16 cellular contexts compared by ENCODE assay signal in genomic region chr6:5338177-5338960, GRCh38.
DNase-seq lines count a peak whose midpoint lies in the region; ATAC-seq and TF ChIP-seq lines count a peak whose summit lies in the region.
"Had no signal": no experiment of that assay in that cellular context is flagged by ENCODE, and none has a peak within 500 bp of the region (broad histone marks: within the 10 kb centered on the region; RNA-seq: fewer than 3 reads in every experiment).

No MANE protein-coding gene starts in this region.

- H3K4me1 Mint-ChIP-seq in activated B cell treated with CpG ODN at 0.5 μM for 24 hours, result peaks cover 44% of the 10 kb centered on the region

- no peak overlapping the region for H3K27ac ChIP-seq in dorsolateral prefrontal cortex
- H3K27ac ChIP-seq: BLaER1 treated with 17β-estradiol and CSF1 and Interleukin-3, amounts not matched to agents 10 nM and 100 nM; coronary artery; SJCRH30; suprapubic skin had no signal

- no peak for TF ChIP-seq POLR2A in GM18505 (IDR thresholded peaks at IDR 0.05; ENCODE audit: borderline replicate concordance, extremely low read depth, insufficient read depth, insufficient read length)

- H3K36me3 Mint-ChIP-seq in activated B cell treated with CpG ODN at 0.5 μM for 24 hours (ENCODE audit: low read depth), result no peaks in the 10 kb centered on the region

- H3K4me3 ChIP-seq in GM12864 (ENCODE audit: low read depth, low read length) (peak overlapping the region; percentile 28), dorsolateral prefrontal cortex (no peak overlapping the region)
- H3K4me3 ChIP-seq: BLaER1 treated with 17β-estradiol and CSF1 and Interleukin-3, amounts not matched to agents 10 nM and 100 nM; coronary artery; SJCRH30; smooth muscle cell; suprapubic skin had no signal

- POLR2A ChIA-PET in activated B cell treated with CpG ODN at 0.5 μM for 24 hours (lab: Charles Lee), result no interaction called here

- H3K4me3 Mint-ChIP-seq in activated B cell treated with CpG ODN at 0.5 μM for 24 hours, result peak overlapping the region; percentile 26

- DNase-seq in GM12864 (ENCODE audit: low read depth) (peak; percentile 57), activated B cell treated with CpG ODN at 0.5 μM for 24 hours (no peak), NCI-H1105 treated with DMSO at 0.1 percent for 48 hours (lab: John Stamatoyannopoulos, UW) (no peak), dorsolateral prefrontal cortex (no peak)
- DNase-seq in stimulated activated CD4-positive, alpha-beta T cell treated with anti-CD3 and anti-CD28 coated beads, Interleukin-1b, Interleukin-23, amount 100 ng/mL, for 48 hours, result no peak
- DNase-seq: activated T-cell treated with anti-CD3 and anti-CD28 coated beads for 4 hours, amniotic stem cell, NCI-H1930, SJCRH30 had no signal

- no peaks in the 10 kb centered on the region for H3K27me3 Mint-ChIP-seq in activated B cell treated with CpG ODN at 0.5 μM for 24 hours

- no peaks in the 10 kb centered on the region for H3K9me3 Mint-ChIP-seq in activated B cell treated with CpG ODN at 0.5 μM for 24 hours

- peak; percentile 58 for ATAC-seq in GM19351 (IDR thresholded peaks at IDR 0.05; ENCODE audit: unreplicated experiment)
- ATAC-seq in HG02870 (IDR thresholded peaks at IDR 0.05; ENCODE audit: unreplicated experiment), result peak; percentile 65
- ATAC-seq in activated B cell treated with CpG ODN at 0.5 μM for 24 hours (ENCODE audit: low read depth), result no peak
- no peak for ATAC-seq in GM18505 (IDR thresholded peaks at IDR 0.05; ENCODE audit: unreplicated experiment)

- H3K27me3 ChIP-seq in dorsolateral prefrontal cortex, result no peaks in the 10 kb centered on the region
- H3K27me3 ChIP-seq: BLaER1 treated with 17β-estradiol and CSF1 and Interleukin-3, amounts not matched to agents 10 nM and 100 nM; SJCRH30; suprapubic skin had no signal

- CTCF ChIA-PET in activated B cell treated with CpG ODN at 0.5 μM for 24 hours (lab: Charles Lee), result no interaction called here

- no peak overlapping the region for H3K27ac Mint-ChIP-seq in activated B cell treated with CpG ODN at 0.5 μM for 24 hours

- intact Hi-C loops in activated B cell treated with CpG ODN at 0.5 μM for 24 hours (cut with micrococcal nuclease) (no loop called here), dorsolateral prefrontal cortex (cut with DNase I) (no loop called here)

- TF ChIP-seq CTCF in GM12864 (IDR thresholded peaks at IDR 0.05; ENCODE audit: low read depth, low read length, missing control alignments) (no peak), activated B cell treated with CpG ODN at 0.5 μM for 24 hours (IDR thresholded peaks at IDR 0.05) (no peak), dorsolateral prefrontal cortex (IDR thresholded peaks at IDR 0.05 in 54 of 56, conservative IDR thresholded peaks at IDR 0.05 in 2 of 56; ENCODE audit: low read depth in 1 of 56, partially characterized antibody in 56 of 56) (no peak)

Comparison
In these comparisons a context has a peak if more than half of its experiments do, and no peak if none do; other contexts are left out.
1. ATAC-seq: peak in GM19351 (single experiment) and HG02870 (single experiment); none in activated B cell treated with CpG ODN at 0.5 μM for 24 hours (single experiment) and GM18505 (single experiment).